Comparison of ENCODE assay signal across 1 cellular context in genomic region chr12:100200450-100201181, GRCh38.
TF ChIP-seq lines count a peak whose summit lies in the region.

TSS of gene ACTR6 (plus strand) at chr12:100200815. CDS start at chr12:100200852, 37 bp downstream.

TF ChIP-seq in HepG2, 621 proteins besides CTCF, POLR2A, EP300 and RAD21 (continued from another document and continues in another):
- TF ChIP-seq MIER3 (CRISPR knock-in tag; IDR thresholded peaks at IDR 0.05; ENCODE audit: borderline replicate concordance) = 0 out of 2 replicates have a peak, but pooled peaks have one; percentile 27
- TF ChIP-seq ATF4 (CRISPR knock-in tag; IDR thresholded peaks at IDR 0.05) = no peak
- TF ChIP-seq ZSCAN20 (CRISPR knock-in tag; IDR thresholded peaks at IDR 0.05; ENCODE audit: borderline replicate concordance) = 0 out of 2 replicates have a peak, but pooled peaks have one; percentile 27
- TF ChIP-seq CAMTA2 (CRISPR knock-in tag; IDR thresholded peaks at IDR 0.05; ENCODE audit: borderline replicate concordance) = no peak
- TF ChIP-seq ZMAT5 (CRISPR knock-in tag; IDR thresholded peaks at IDR 0.05; ENCODE audit: borderline replicate concordance, low read depth) = no peak
- TF ChIP-seq ZNF383 (CRISPR knock-in tag; IDR thresholded peaks at IDR 0.05; ENCODE audit: borderline replicate concordance) = 0 out of 2 replicates have a peak, but pooled peaks have one; percentile 28
- no peak for TF ChIP-seq PTBP1 (IDR thresholded peaks at IDR 0.05; ENCODE audit: low read depth, low read length, poor library complexity, severe bottlenecking)
- no peak for TF ChIP-seq ZNF17 (CRISPR knock-in tag; IDR thresholded peaks at IDR 0.05)
- TF ChIP-seq PHF8 (CRISPR knock-in tag; IDR thresholded peaks at IDR 0.05) = peak; percentile 86
- no peak for TF ChIP-seq ARID2 (CRISPR knock-in tag; IDR thresholded peaks at IDR 0.05; ENCODE audit: borderline replicate concordance)
- no peak for TF ChIP-seq ZNF672 (CRISPR knock-in tag; IDR thresholded peaks at IDR 0.05)
- TF ChIP-seq PATZ1 (CRISPR knock-in tag; IDR thresholded peaks at IDR 0.05) = peak; percentile 54
- TF ChIP-seq HMG20A (CRISPR knock-in tag; IDR thresholded peaks at IDR 0.05; ENCODE audit: borderline replicate concordance) = no peak
- TF ChIP-seq ZNF644 (CRISPR knock-in tag; IDR thresholded peaks at IDR 0.05; ENCODE audit: low read depth) = no peak
- no peak for TF ChIP-seq ZNF556 (CRISPR knock-in tag; IDR thresholded peaks at IDR 0.05; ENCODE audit: borderline replicate concordance)
- no peak; the same call in 1 of the 2 replicates for TF ChIP-seq PAXIP1 (CRISPR knock-in tag; conservative IDR thresholded peaks at IDR 0.05)
- TF ChIP-seq SKIL (CRISPR knock-in tag; IDR thresholded peaks at IDR 0.05; ENCODE audit: borderline replicate concordance) = no peak
- TF ChIP-seq GLI4 (CRISPR knock-in tag; IDR thresholded peaks at IDR 0.05; ENCODE audit: borderline replicate concordance) = 0 out of 2 replicates have a peak, but pooled peaks have one; percentile 78
- TF ChIP-seq ZNF691 (CRISPR knock-in tag; IDR thresholded peaks at IDR 0.05; ENCODE audit: borderline replicate concordance, low read depth) = peak; percentile 69; the same call in 1 of the 2 replicates
- TF ChIP-seq ZBTB2 (CRISPR knock-in tag; IDR thresholded peaks at IDR 0.05; ENCODE audit: low read depth) = no peak
- no peak for TF ChIP-seq E2F1 (CRISPR knock-in tag; IDR thresholded peaks at IDR 0.05)
- TF ChIP-seq ELF4 (CRISPR knock-in tag; IDR thresholded peaks at IDR 0.05; ENCODE audit: borderline replicate concordance) = 0 out of 2 replicates have a peak, but pooled peaks have one; percentile 33
- no peak for TF ChIP-seq ZKSCAN8 (CRISPR knock-in tag; IDR thresholded peaks at IDR 0.05; ENCODE audit: borderline replicate concordance)
- no peak; the same call in 1 of the 2 replicates for TF ChIP-seq MYPOP (CRISPR knock-in tag; IDR thresholded peaks at IDR 0.05)
- TF ChIP-seq ZBTB4 (CRISPR knock-in tag; IDR thresholded peaks at IDR 0.05; ENCODE audit: borderline replicate concordance) = no peak
- no peak for TF ChIP-seq ZNF34 (CRISPR knock-in tag; IDR thresholded peaks at IDR 0.05; ENCODE audit: borderline replicate concordance)
- TF ChIP-seq ZNF281 (CRISPR knock-in tag; IDR thresholded peaks at IDR 0.05; ENCODE audit: borderline replicate concordance) = peak; percentile 19; the same call in 1 of the 2 replicates
- peak; percentile 71; the same call in 1 of the 2 replicates for TF ChIP-seq ZNF331 (CRISPR knock-in tag; IDR thresholded peaks at IDR 0.05)
- no peak for TF ChIP-seq KDM1A (CRISPR knock-in tag; IDR thresholded peaks at IDR 0.05)
- TF ChIP-seq MIER2 (CRISPR knock-in tag; IDR thresholded peaks at IDR 0.05) = peak; percentile 61; the same call in 1 of the 2 replicates
- no peak for TF ChIP-seq ZNF513 (CRISPR knock-in tag; conservative IDR thresholded peaks at IDR 0.05)
- no peak for TF ChIP-seq HNRNPL (IDR thresholded peaks at IDR 0.05; ENCODE audit: low read depth, low read length)
